ENCODE assay signal across 19 cellular contexts in the genomic region with DNA sequence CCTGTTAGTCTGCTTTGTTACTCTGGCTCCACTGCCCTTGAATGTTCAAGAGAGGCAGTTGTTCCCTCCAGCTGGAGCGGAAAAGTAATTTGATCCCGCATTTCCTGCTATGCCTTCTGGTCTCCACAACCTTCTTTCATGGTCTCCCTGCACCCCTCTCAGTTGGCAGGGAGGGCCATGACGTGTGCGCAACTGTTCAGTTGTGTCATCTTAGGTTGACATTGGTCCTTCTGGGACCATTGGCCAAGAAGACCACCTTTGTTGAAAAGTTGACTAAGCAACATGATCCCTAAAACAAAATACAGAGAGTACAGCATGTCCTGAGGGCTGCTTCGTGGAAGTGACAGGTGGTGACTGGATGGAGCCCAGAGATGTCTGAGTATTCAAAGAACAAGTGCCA.
DNase-seq lines count a peak whose midpoint lies in the region; ATAC-seq and TF ChIP-seq lines count a peak whose summit lies in the region.
"Had no signal": no experiment of that assay in that cellular context is flagged by ENCODE, and none has a peak within 500 bp of the region (broad histone marks: within the 10 kb centered on the region; RNA-seq: fewer than 3 reads in every experiment).

No MANE protein-coding gene starts in this region.

- no peak overlapping the region for H4K91ac ChIP-seq in neuronal stem cell (ENCODE audit: low read depth, low read length, poor library complexity)

- no peak overlapping the region for H3K14ac ChIP-seq in neuronal stem cell (ENCODE audit: low read length)

- H3K27me3 ChIP-seq in neuronal stem cell (ENCODE audit: control insufficient read depth in 3 of 3, insufficient read depth in 3 of 3, low read depth in 1 of 3, low read length in 3 of 3), result no peaks in the 10 kb centered on the region
- H3K27me3 ChIP-seq: BLaER1 treated with 17β-estradiol and CSF1 and Interleukin-3, amounts not matched to agents 10 nM and 100 nM had no signal

- H3K79me1 ChIP-seq in neuronal stem cell (ENCODE audit: low read depth, low read length), result no peaks in the 10 kb centered on the region

- no peak overlapping the region for H3K23ac ChIP-seq in neuronal stem cell (ENCODE audit: low read depth, low read length, poor library complexity)

- peak overlapping the region; percentile 30 for H2AFZ ChIP-seq in neuronal stem cell (ENCODE audit: low read length)

- no peak overlapping the region for H3K4me2 ChIP-seq in neuronal stem cell (ENCODE audit: insufficient read depth, low read length, poor library complexity, severe bottlenecking)
- H3K4me2 ChIP-seq: BLaER1 treated with 17β-estradiol and CSF1 and Interleukin-3, amounts not matched to agents 10 nM and 100 nM had no signal

- no peak overlapping the region for H2BK120ac ChIP-seq in neuronal stem cell (ENCODE audit: low read depth, low read length)

- no peak overlapping the region for H3K4me3 ChIP-seq in neuronal stem cell (ENCODE audit: low read length in 2 of 2)
- H3K4me3 ChIP-seq: BLaER1 treated with 17β-estradiol and CSF1 and Interleukin-3, amounts not matched to agents 10 nM and 100 nM; prostate gland had no signal

- H3K4ac ChIP-seq in neuronal stem cell (ENCODE audit: low read length), result no peak overlapping the region

- peak overlapping the region in 2 of 5 experiments; percentile 29 to 40 for H3K4me3 Mint-ChIP-seq in brain
- H3K4me3 Mint-ChIP-seq: activated CD4-positive, alpha-beta T cell treated with anti-CD3 and anti-CD28 coated beads, Interleukin-2, amount 10 ng/mL, durations not matched to agents 24 days and 14 days; activated naive CD8-positive, alpha-beta T cell treated with anti-CD3 and anti-CD28 coated beads, Interleukin-2, amount 10 ng/mL, durations not matched to agents 7 days and 5 days; endodermal cell had no signal

- no peak overlapping the region for H2BK12ac ChIP-seq in neuronal stem cell (ENCODE audit: low read length)

- H3K36me3 Mint-ChIP-seq in brain, result no peaks in the 10 kb centered on the region
- H3K36me3 Mint-ChIP-seq: activated naive CD8-positive, alpha-beta T cell treated with anti-CD3 and anti-CD28 coated beads, Interleukin-2, amount 10 ng/mL, durations not matched to agents 7 days and 5 days had no signal

- no peak overlapping the region for H3K9ac ChIP-seq in neuronal stem cell (ENCODE audit: low read depth, low read length, poor library complexity)
- H3K9ac ChIP-seq: BLaER1 treated with 17β-estradiol and CSF1 and Interleukin-3, amounts not matched to agents 10 nM and 100 nM had no signal

- H3K4me1 ChIP-seq in neuronal stem cell (ENCODE audit: control insufficient read depth in 2 of 2, insufficient read depth in 1 of 2, low read depth in 1 of 2, low read length in 2 of 2), result peaks cover 3 to 8% of the 10 kb centered on the region in 2 donors
- H3K4me1 ChIP-seq: prostate gland had no signal

- H3K18ac ChIP-seq in neuronal stem cell (ENCODE audit: low read length), result no peak overlapping the region

- H3K27ac Mint-ChIP-seq in brain, result peak overlapping the region in 4 of 5 experiments; percentile 53 to 95 (median 72)
- H3K27ac Mint-ChIP-seq: activated CD4-positive, alpha-beta T cell treated with anti-CD3 and anti-CD28 coated beads, Interleukin-2, amount 10 ng/mL, durations not matched to agents 24 days and 14 days; activated naive CD8-positive, alpha-beta T cell treated with anti-CD3 and anti-CD28 coated beads, Interleukin-2, amount 10 ng/mL, durations not matched to agents 7 days and 5 days; activated T-helper 2 cell treated with anti-CD3 and anti-CD28 coated beads, Interferon-gamma antibody, Interleukin-2, Interleukin-4, amounts not matched to agents 10 μg/mL and 5 μg/mL and 100 μg/mL, durations not matched to agents 14 hours and 24 hours and 36 hours; endodermal cell had no signal

- H4K8ac ChIP-seq in neuronal stem cell (ENCODE audit: low read depth, low read length), result no peak overlapping the region

- peaks cover 63% of the 10 kb centered on the region for H3K4me1 Mint-ChIP-seq in brain
- H3K4me1 Mint-ChIP-seq: activated CD4-positive, alpha-beta T cell treated with anti-CD3 and anti-CD28 coated beads, Interleukin-2, amount 10 ng/mL, durations not matched to agents 24 days and 14 days; activated naive CD8-positive, alpha-beta T cell treated with anti-CD3 and anti-CD28 coated beads, Interleukin-2, amount 10 ng/mL, durations not matched to agents 7 days and 5 days had no signal

- no peak overlapping the region for H2AK5ac ChIP-seq in neuronal stem cell (ENCODE audit: low read depth, low read length)

- no peak overlapping the region for H2BK5ac ChIP-seq in neuronal stem cell (ENCODE audit: low read length)

- no peaks in the 10 kb centered on the region for H3K27me3 Mint-ChIP-seq in brain

- H2BK15ac ChIP-seq in neuronal stem cell (ENCODE audit: low read length), result no peak overlapping the region

- H3K9me3 Mint-ChIP-seq in brain, result peaks cover 0 to 2% (median 0%) of the 10 kb centered on the region in 5 experiments
- H3K9me3 Mint-ChIP-seq: activated CD4-positive, alpha-beta T cell treated with anti-CD3 and anti-CD28 coated beads, Interleukin-2, amount 10 ng/mL, durations not matched to agents 24 days and 14 days; activated naive CD8-positive, alpha-beta T cell treated with anti-CD3 and anti-CD28 coated beads, Interleukin-2, amount 10 ng/mL, durations not matched to agents 7 days and 5 days; activated T-helper 2 cell treated with anti-CD3 and anti-CD28 coated beads, Interferon-gamma antibody, Interleukin-2, Interleukin-4, amounts not matched to agents 10 μg/mL and 5 μg/mL and 100 μg/mL, durations not matched to agents 14 hours and 24 hours and 36 hours; endodermal cell had no signal

- peak; percentile 12 for DNase-seq in NCI-H1092 (lab: John Stamatoyannopoulos, UW)
- DNase-seq in NCI-H1092 treated with DMSO at 0.1 percent for 48 hours (lab: John Stamatoyannopoulos, UW), result no peak
- DNase-seq in HT1080 (ENCODE audit: low read depth), result peak; percentile 65
- DNase-seq in neuronal stem cell (ENCODE audit: low spot score), result no peak
- DNase-seq in NOMO-1 (lab: John Stamatoyannopoulos, UW; ENCODE audit: unreplicated experiment in 2 of 2), result no peak
- no peak for DNase-seq in activated CD4-positive, CD25-positive, alpha-beta regulatory T cell (lab: John Stamatoyannopoulos, UW)
- DNase-seq: activated CD4-positive, alpha-beta T cell treated with anti-CD3 and anti-CD28 coated beads, Interleukin-2, amount 10 ng/mL, durations not matched to agents 24 days and 14 days; activated naive CD8-positive, alpha-beta T cell treated with anti-CD3 and anti-CD28 coated beads, Interleukin-2, amount 10 ng/mL, durations not matched to agents 7 days and 5 days; endodermal cell; kidney glomerular epithelial cell; mesenchymal stem cell; NCI-H1436 treated with DMSO at 0.1 percent for 48 hours; NCI-H446; stimulated activated CD8-positive, alpha-beta memory T cell treated with anti-CD3 and anti-CD28 coated beads, Interleukin-4, amount 100 ng/mL, for 48 hours had no signal

- no peak for TF ChIP-seq CTCF in brain (conservative IDR thresholded peaks at IDR 0.05)

- ATAC-seq in HG03439 (IDR thresholded peaks at IDR 0.05; ENCODE audit: unreplicated experiment), result no peak

- no CpG with 5 or more reads among the region's 5 CpGs for WGBS in neuronal stem cell (ENCODE audit: extremely low coverage in 2 of 2, insufficient read length in 2 of 2, insufficient replicate concordance in 1 of 2), 2 donors

- H3K27ac ChIP-seq in neuronal stem cell (replicated peaks; ENCODE audit: low read length), result no peak overlapping the region
- H3K27ac ChIP-seq: BLaER1 treated with 17β-estradiol and CSF1 and Interleukin-3, amounts not matched to agents 10 nM and 100 nM; prostate gland had no signal

- no peaks in the 10 kb centered on the region for H3K36me3 ChIP-seq in neuronal stem cell (replicated peaks in 1 of 2; ENCODE audit: control insufficient read depth in 2 of 2, insufficient read depth in 2 of 2, low read length in 2 of 2)
- H3K36me3 ChIP-seq: BLaER1 treated with 17β-estradiol and CSF1 and Interleukin-3, amounts not matched to agents 10 nM and 100 nM; prostate gland had no signal

- H3K9me3 ChIP-seq in neuronal stem cell (replicated peaks in 1 of 2; ENCODE audit: control insufficient read depth in 2 of 2, insufficient read depth in 1 of 2, low read depth in 1 of 2, low read length in 2 of 2), result no peaks in the 10 kb centered on the region
- H3K9me3 ChIP-seq: BLaER1 treated with 17β-estradiol and CSF1 and Interleukin-3, amounts not matched to agents 10 nM and 100 nM; prostate gland had no signal

Comparison
In these comparisons a context has a peak if more than half of its experiments do, and no peak if none do; other contexts are left out.
1. DNase-seq: peak in NCI-H1092 (single experiment) and HT1080 (single experiment); none in NCI-H1092 treated with DMSO at 0.1 percent for 48 hours (single experiment), neuronal stem cell (single experiment), NOMO-1 (0 of 2) and activated CD4-positive, CD25-positive, alpha-beta regulatory T cell (0 of 4).